15 cellular contexts compared by ENCODE assay signal in genomic region chr4:154119317-154119716, GRCh38.
DNase-seq lines count a peak whose midpoint lies in the region; ATAC-seq, FAIRE-seq and TF ChIP-seq lines count a peak whose summit lies in the region.
"Had no signal": no experiment of that assay in that cellular context is flagged by ENCODE, and none has a peak within 500 bp of the region (broad histone marks: within the 10 kb centered on the region; RNA-seq: fewer than 3 reads in every experiment).

No MANE protein-coding gene starts in this region.

- peaks cover 3% of the 10 kb centered on the region for H3K27me3 Mint-ChIP-seq in H9 (ENCODE audit: low read depth)
- H3K27me3 Mint-ChIP-seq: CD4-positive, CD25-positive, alpha-beta regulatory T cell; natural killer cell treated with Interleukin-12 subunit alpha and Interleukin-12 subunit beta and Interleukin-15 and Interleukin-18, amount 100 ng/mL, for 72 hours had no signal

- H4K91ac ChIP-seq in H9 (ENCODE audit: insufficient read length, low read depth, low read length): no peak overlapping the region

- H3K36me3 Mint-ChIP-seq in H9 (ENCODE audit: insufficient read depth in 1 of 3, low read depth in 3 of 3): no peaks in the 10 kb centered on the region; a peak in 1 of 7 replicates
- H3K36me3 Mint-ChIP-seq: CD4-positive, CD25-positive, alpha-beta regulatory T cell; natural killer cell treated with Interleukin-12 subunit alpha and Interleukin-12 subunit beta and Interleukin-15 and Interleukin-18, amount 100 ng/mL, for 72 hours; T-cell had no signal

- no peak overlapping the region for H3K14ac ChIP-seq in H9 (ENCODE audit: insufficient read depth, low read length)

- H3K79me2 ChIP-seq in H9 (ENCODE audit: insufficient read depth, low read length): no peaks in the 10 kb centered on the region

- H2BK120ac ChIP-seq in H9 (ENCODE audit: low read depth, low read length, poor library complexity, severe bottlenecking): no peak overlapping the region

- no peak overlapping the region for H2BK12ac ChIP-seq in H9 (ENCODE audit: insufficient read length, low read depth, low read length)

- H3K18ac ChIP-seq in H9 (ENCODE audit: insufficient read length, low read depth, low read length): no peak overlapping the region

- H4K20me1 ChIP-seq in H9 (ENCODE audit: control insufficient read depth, insufficient read depth, insufficient read length): no peaks in the 10 kb centered on the region

- H2BK5ac ChIP-seq in H9 (ENCODE audit: insufficient read length, low read length): no peak overlapping the region

- H3K23ac ChIP-seq in H9 (ENCODE audit: insufficient read length, low read depth, low read length): no peak overlapping the region

- H3K27me3 ChIP-seq in H9 (ENCODE audit: insufficient read depth, low read length): no peaks in the 10 kb centered on the region
- no peaks in the 10 kb centered on the region for H3K27me3 ChIP-seq in brain microvascular endothelial cell (replicated peaks)

- H3K4ac ChIP-seq in H9 (ENCODE audit: low read depth, low read length): no peak overlapping the region

- H3T11ph ChIP-seq in H9 (ENCODE audit: low read length): no peak overlapping the region

- no peaks in the 10 kb centered on the region for H3K79me1 ChIP-seq in H9 (ENCODE audit: insufficient read depth, low read depth, low read length, poor library complexity, severe bottlenecking)

- no peak overlapping the region for H3K4me2 ChIP-seq in H9 (ENCODE audit: insufficient read depth, insufficient read length, low read length)

- H4K5ac ChIP-seq in H9 (ENCODE audit: insufficient read length, low read depth, low read length): no peak overlapping the region

- H3K9me3 Mint-ChIP-seq in H9: no peaks in the 10 kb centered on the region
- H3K9me3 Mint-ChIP-seq: natural killer cell treated with Interleukin-12 subunit alpha and Interleukin-12 subunit beta and Interleukin-15 and Interleukin-18, amount 100 ng/mL, for 72 hours; T-cell had no signal

- no peak overlapping the region for H2AK5ac ChIP-seq in H9 (ENCODE audit: insufficient read length, low read length)

- no peak overlapping the region for H4K8ac ChIP-seq in H9 (replicated peaks; ENCODE audit: insufficient read length, low read depth, low read length)

- no peaks in the 10 kb centered on the region for H3K4me1 Mint-ChIP-seq in H9
- H3K4me1 Mint-ChIP-seq: CD4-positive, CD25-positive, alpha-beta regulatory T cell; T-cell had no signal

- FAIRE-seq in frontal cortex (lab: Jason Lieb, UNC): no peak

- no peak overlapping the region for H3K4me3 Mint-ChIP-seq in H9
- H3K4me3 Mint-ChIP-seq: CD4-positive, CD25-positive, alpha-beta regulatory T cell; natural killer cell treated with Interleukin-12 subunit alpha and Interleukin-12 subunit beta and Interleukin-15 and Interleukin-18, amount 100 ng/mL, for 72 hours; T-cell had no signal

- H3K4me1 ChIP-seq in H9 (ENCODE audit: insufficient read depth, low read length): no peaks in the 10 kb centered on the region

- no peak overlapping the region for H3K9ac ChIP-seq in H9 (ENCODE audit: extremely low read depth, insufficient read length, low read length)

- no peak overlapping the region for H3K27ac ChIP-seq in H9 (ENCODE audit: insufficient read length, low read depth, low read length)
- no peak overlapping the region for H3K27ac ChIP-seq in brain microvascular endothelial cell

- in situ Hi-C loops in brain microvascular endothelial cell (cut with HindIII; ENCODE audit: low pct_ligation_motif_present, low sequenced_read_pairs): no loop called here

- H3K9me3 ChIP-seq in H9 (ENCODE audit: control insufficient read depth, low read depth, low read length): no peaks in the 10 kb centered on the region

- no peak overlapping the region for H2AFZ ChIP-seq in H9 (ENCODE audit: low read length)

- DNase-seq in H9: peak; percentile 43
- DNase-seq in brain microvascular endothelial cell: peak; percentile 5
- no peak for DNase-seq in stimulated activated naive CD8-positive, alpha-beta T cell treated with anti-CD3 and anti-CD28 coated beads, Interleukin-15, Interleukin-2, amounts not matched to agents 100 U/mL and 50 U/mL, for 24 hours
- no peak for DNase-seq in Ammon's horn (ENCODE audit: low spot score)
- no peak for DNase-seq in stimulated activated CD4-positive, alpha-beta T cell treated with anti-CD3 and anti-CD28 coated beads, Interleukin-4, amount 100 ng/mL, for 24 hours
- DNase-seq in frontal cortex (ENCODE audit: low spot score in 2 of 2): no peak
- DNase-seq: activated gamma-delta T cell treated with Interleukin-2 at 50 U/mL for 16 hours; CD4-positive, CD25-positive, alpha-beta regulatory T cell; NCI-H1930; NCI-H510A; stimulated activated CD4-positive, alpha-beta T cell treated with anti-CD3 and anti-CD28 coated beads, Interleukin-15, amount 100 ng/mL, for 24 hours had no signal

- TF ChIP-seq CTCF in GM12872 (IDR thresholded peaks at IDR 0.05; ENCODE audit: insufficient read depth, low read depth, low read length) (peak; percentile 44; the same call in 2 of the 3 replicates), H9 (conservative IDR thresholded peaks at IDR 0.05) (peak; percentile 53), brain microvascular endothelial cell (IDR thresholded peaks at IDR 0.05; ENCODE audit: low read depth, low read length, missing control alignments) (no peak)

- H2BK15ac ChIP-seq in H9 (ENCODE audit: low read depth, low read length): no peak overlapping the region

- H3K27ac Mint-ChIP-seq in H9: peak overlapping the region in 1 of 3 experiments; percentile 14; a peak in 1 of 7 replicates
- H3K27ac Mint-ChIP-seq: CD4-positive, CD25-positive, alpha-beta regulatory T cell; natural killer cell treated with Interleukin-12 subunit alpha and Interleukin-12 subunit beta and Interleukin-15 and Interleukin-18, amount 100 ng/mL, for 72 hours; T-cell had no signal

- WGBS in H9 (ENCODE audit: extremely low coverage, insufficient read length, low lambda C conversion rate): no CpG with 5 or more reads among the region's 5 CpGs

- H3K4me3 ChIP-seq in brain microvascular endothelial cell (ENCODE audit: low read depth, low read length): no peak overlapping the region

- no peak overlapping the region for H3K56ac ChIP-seq in H9 (ENCODE audit: insufficient read length, low read depth, low read length)

- H3K23me2 ChIP-seq in H9 (ENCODE audit: insufficient read length, low read depth, low read length, poor library complexity, severe bottlenecking): no peaks in the 10 kb centered on the region

- H2BK20ac ChIP-seq in H9 (ENCODE audit: low read depth, low read length, poor library complexity, severe bottlenecking): no peak overlapping the region

- ATAC-seq in stimulated activated naive CD8-positive, alpha-beta T cell treated with anti-CD3 and anti-CD28 coated beads, Interleukin-15, Interleukin-2, amounts not matched to agents 100 U/mL and 50 U/mL, for 24 hours: peak; percentile 55
- ATAC-seq: natural killer cell treated with Interleukin-12 subunit alpha and Interleukin-12 subunit beta and Interleukin-15 and Interleukin-18, amount 100 ng/mL, for 72 hours; Panc1; T-cell had no signal

- no peaks in the 10 kb centered on the region for H3K36me3 ChIP-seq in brain microvascular endothelial cell (replicated peaks)

Comparison
In these comparisons a context has a peak if more than half of its experiments do, and no peak if none do; other contexts are left out.
1. DNase-seq: peak in H9 (single experiment) and brain microvascular endothelial cell (single experiment); none in stimulated activated naive CD8-positive, alpha-beta T cell treated with anti-CD3 and anti-CD28 coated beads, Interleukin-15, Interleukin-2, amounts not matched to agents 100 U/mL and 50 U/mL, for 24 hours (single experiment), Ammon's horn (single experiment), stimulated activated CD4-positive, alpha-beta T cell treated with anti-CD3 and anti-CD28 coated beads, Interleukin-4, amount 100 ng/mL, for 24 hours (single experiment) and frontal cortex (0 of 2).